In the genomic region with DNA sequence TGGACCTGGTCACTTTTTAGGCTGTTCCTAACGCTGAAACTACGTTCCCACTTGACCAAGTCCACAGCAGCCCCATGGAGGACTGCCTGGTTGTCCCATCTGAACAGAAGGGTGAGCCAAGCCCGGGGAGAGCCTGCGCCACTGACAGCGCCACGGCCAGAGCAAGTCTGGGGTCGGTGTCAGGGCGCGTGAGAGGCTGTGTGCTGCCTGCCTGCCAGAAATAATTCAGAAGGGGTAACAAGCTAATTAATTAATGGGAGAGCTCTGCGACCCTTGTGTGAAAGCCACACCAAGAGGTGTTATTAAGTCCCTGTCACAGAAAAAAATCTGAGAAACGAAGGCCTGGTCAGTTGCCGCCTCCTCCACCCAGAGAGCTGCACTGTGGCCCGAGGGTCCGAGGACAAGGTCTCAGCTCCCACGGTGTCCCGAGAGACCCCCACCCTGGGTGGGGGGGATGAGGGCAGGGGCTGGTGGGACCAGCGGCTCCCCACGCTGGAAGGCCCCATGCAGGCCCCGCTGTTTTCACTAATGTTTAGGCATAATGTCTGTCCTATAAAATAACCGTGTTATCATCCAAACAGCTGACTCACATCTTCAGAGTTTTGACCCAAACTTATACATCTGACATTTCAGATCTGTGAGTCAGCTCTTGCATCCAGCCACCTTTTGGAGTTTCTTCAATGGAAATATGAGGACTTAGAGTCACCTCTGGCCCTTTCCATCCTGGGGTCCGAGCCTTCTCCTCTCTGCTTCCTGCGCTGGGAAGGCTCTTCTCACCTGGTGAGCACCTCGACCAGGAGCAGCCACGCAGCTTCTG, we compare ENCODE assay signal across 19 cellular contexts. TPM values are rescaled to one million over a fixed set of nuclear protein-coding genes. Genes with fewer than 3 reads are reported as not detected.
A peak's percentile ranks its signal among the peaks of the same experiment; 100 is the strongest.
DNase-seq lines count a peak whose midpoint lies in the region; ATAC-seq, FAIRE-seq and TF ChIP-seq lines count a peak whose summit lies in the region.
"Had no signal": no experiment of that assay in that cellular context is flagged by ENCODE, and none has a peak within 500 bp of the region (broad histone marks: within the 10 kb centered on the region; RNA-seq: fewer than 3 reads in every experiment).

No MANE protein-coding gene starts in this region.

- no peak overlapping the region for H3K4me3 Mint-ChIP-seq in brain
- H3K4me3 Mint-ChIP-seq: activated B cell treated with CpG ODN at 0.5 μM for 24 hours; activated naive CD8-positive, alpha-beta T cell treated with anti-CD3 and anti-CD28 coated beads, Interleukin-2, amount 10 ng/mL, durations not matched to agents 7 days and 5 days had no signal

- no peaks in the 10 kb centered on the region for H4K20me1 ChIP-seq in smooth muscle cell (ENCODE audit: low read depth)
- H4K20me1 ChIP-seq: BLaER1 had no signal

- peak overlapping the region; percentile 36 to 98 (median 90) for H3K27ac Mint-ChIP-seq in brain
- H3K27ac Mint-ChIP-seq: activated B cell treated with CpG ODN at 0.5 μM for 24 hours; activated naive CD8-positive, alpha-beta T cell treated with anti-CD3 and anti-CD28 coated beads, Interleukin-2, amount 10 ng/mL, durations not matched to agents 7 days and 5 days had no signal

- H3K36me3 ChIP-seq in smooth muscle cell (ENCODE audit: low read depth): no peaks in the 10 kb centered on the region
- H3K36me3 ChIP-seq: BLaER1, left lung, MG63 had no signal

- no peaks in the 10 kb centered on the region for H3K9me3 ChIP-seq in smooth muscle cell (replicated peaks; ENCODE audit: low read depth)
- H3K9me3 ChIP-seq: BLaER1, left lung, MG63, testis had no signal

- intact Hi-C loops in left ventricle myocardium superior (cut with micrococcal nuclease): no loop called here

- H3K9me3 Mint-ChIP-seq in brain: peaks cover 0 to 4% (median 0%) of the 10 kb centered on the region in 5 experiments
- H3K9me3 Mint-ChIP-seq: activated B cell treated with CpG ODN at 0.5 μM for 24 hours; activated naive CD8-positive, alpha-beta T cell treated with anti-CD3 and anti-CD28 coated beads, Interleukin-2, amount 10 ng/mL, durations not matched to agents 7 days and 5 days had no signal

- no peaks in the 10 kb centered on the region for H3K36me3 Mint-ChIP-seq in brain
- H3K36me3 Mint-ChIP-seq: activated naive CD8-positive, alpha-beta T cell treated with anti-CD3 and anti-CD28 coated beads, Interleukin-2, amount 10 ng/mL, durations not matched to agents 7 days and 5 days had no signal

- H3F3A ChIP-seq in smooth muscle cell (ENCODE audit: low read depth): no peaks in the 10 kb centered on the region

- ATAC-seq in left ventricle myocardium superior (no peak), HG03159 (IDR thresholded peaks at IDR 0.05; ENCODE audit: unreplicated experiment) (no peak)
- ATAC-seq: left lung had no signal

- H3K4me3 ChIP-seq in smooth muscle cell: no peak overlapping the region
- H3K4me3 ChIP-seq: BLaER1, left lung, MG63, testis had no signal

- FAIRE-seq in HTR-8/SVneo (lab: Jason Lieb, UNC) (no peak), frontal cortex (lab: Jason Lieb, UNC) (no peak)

- TF ChIP-seq CTCF in brain (conservative IDR thresholded peaks at IDR 0.05) (no peak), smooth muscle cell (IDR thresholded peaks at IDR 0.05; ENCODE audit: borderline replicate concordance, insufficient read depth, poor library complexity, severe bottlenecking) (no peak)

- WGBS in smooth muscle cell (ENCODE audit: low lambda C conversion rate): 89% methylated on average over 24 of the region's 24 CpGs

- H3K79me2 ChIP-seq in smooth muscle cell (ENCODE audit: low read depth): no peaks in the 10 kb centered on the region

- peaks cover 87% of the 10 kb centered on the region for H3K4me1 Mint-ChIP-seq in brain
- H3K4me1 Mint-ChIP-seq: activated B cell treated with CpG ODN at 0.5 μM for 24 hours; activated naive CD8-positive, alpha-beta T cell treated with anti-CD3 and anti-CD28 coated beads, Interleukin-2, amount 10 ng/mL, durations not matched to agents 7 days and 5 days had no signal

- DNase-seq in HTR-8/SVneo (ENCODE audit: insufficient read length, low spot score) (peak; percentile 40), left ventricle myocardium superior (peak; percentile 15), smooth muscle cell (lab: John Stamatoyannopoulos, UW; ENCODE audit: unreplicated experiment) (no peak), NCI-H69 (lab: John Stamatoyannopoulos, UW) (no peak), frontal cortex (ENCODE audit: low spot score in 2 of 2) (no peak)
- DNase-seq: activated B cell treated with CpG ODN at 0.5 μM for 24 hours; activated naive CD8-positive, alpha-beta T cell treated with anti-CD3 and anti-CD28 coated beads, Interleukin-2, amount 10 ng/mL, durations not matched to agents 7 days and 5 days; effector CD8-positive, alpha-beta T cell; GF-D8; MG63; NCI-H187 treated with DMSO at 0.1 percent for 48 hours; NCI-H510A; SIG-M5; testis had no signal

- H3K4me2 ChIP-seq in smooth muscle cell: peak overlapping the region; percentile 64

- H3K27me3 Mint-ChIP-seq in brain: peaks cover 7% of the 10 kb centered on the region
- H3K27me3 Mint-ChIP-seq: activated B cell treated with CpG ODN at 0.5 μM for 24 hours had no signal

- H3K4me1 ChIP-seq in smooth muscle cell (ENCODE audit: low read depth): peaks cover 37% of the 10 kb centered on the region
- H3K4me1 ChIP-seq: left lung, testis had no signal

- H3K9ac ChIP-seq in smooth muscle cell (ENCODE audit: low read depth): peak overlapping the region; percentile 76
- H3K9ac ChIP-seq: BLaER1 had no signal

- peak overlapping the region; percentile 65 for H2AFZ ChIP-seq in smooth muscle cell (ENCODE audit: low read depth)

- H3K27me3 ChIP-seq in smooth muscle cell (ENCODE audit: low read depth): no peaks in the 10 kb centered on the region
- H3K27me3 ChIP-seq: BLaER1, left lung, MG63, testis had no signal

- H3K27ac ChIP-seq in smooth muscle cell (ENCODE audit: low read depth): peak overlapping the region; percentile 92
- H3K27ac ChIP-seq: BLaER1, left lung, testis had no signal

RNA-seq across cellular contexts. Expression of gene DLL1, which starts 58.5 kb away (rescaled TPM):
- polyA plus RNA-seq in brain (ENCODE audit: insufficient read depth, low read depth, low replicate concordance): 22.0 TPM
- 15.3 TPM for total RNA-seq in left ventricle myocardium superior
- 0.27 and 0.36 TPM in 2 replicates for total RNA-seq in smooth muscle cell
- polyA plus RNA-seq in smooth muscle cell: 0.70 and 0.99 TPM in 2 replicates
- 9.0 TPM for total RNA-seq in frontal cortex
- total RNA-seq: T-helper 1 cell treated with Interleukin-12 subunit alpha and Interleukin-12 subunit beta and Interleukin-4 antibody, amounts not matched to agents 30 ng/mL and 1 ng/mL, for 36 hours had no signal

Comparison
In these comparisons a context has a peak if more than half of its experiments do, and no peak if none do; other contexts are left out.
1. DNase-seq: peak in HTR-8/SVneo (single experiment) and left ventricle myocardium superior (single experiment); none in smooth muscle cell (single experiment), NCI-H69 (single experiment) and frontal cortex (0 of 2).